ENCODE assay signal across 9 cellular contexts in genomic region chr3:126523745-126524428, GRCh38.
DNase-seq lines count a peak whose midpoint lies in the region; ATAC-seq and TF ChIP-seq lines count a peak whose summit lies in the region.
"Had no signal": no experiment of that assay in that cellular context is flagged by ENCODE, and none has a peak within 500 bp of the region (broad histone marks: within the 10 kb centered on the region; RNA-seq: fewer than 3 reads in every experiment).

Gene CHST13, plus strand, starts transcription at chr3:126524155. Its CDS starts 178 bp downstream, at chr3:126524333.

- H3K27ac ChIP-seq in muscle layer of duodenum (ENCODE audit: low read length) = no peak within 1 kb of the TSS

- no peak for TF ChIP-seq POLR2A in erythroblast (IDR thresholded peaks at IDR 0.05; ENCODE audit: low read length)

- H3K36me3 ChIP-seq in muscle layer of duodenum (ENCODE audit: control insufficient read depth in 1 of 2, insufficient read depth in 2 of 2, low read length in 2 of 2) = no peaks in the 10 kb centered on the region

- DNase-seq in NCI-H2081 (lab: John Stamatoyannopoulos, UW) = peak; percentile 36 to 48
- DNase-seq in NCI-H2081 treated with DMSO at 0.1 percent for 48 hours (lab: John Stamatoyannopoulos, UW) = no peak
- DNase-seq in NOMO-1 treated with DMSO at 0.1 percent for 48 hours (lab: John Stamatoyannopoulos, UW; ENCODE audit: unreplicated experiment) = peak; percentile 72
- peak; percentile 41 to 52 for DNase-seq in erythroblast (lab: John Stamatoyannopoulos, UW)
- no peak for DNase-seq in activated gamma-delta T cell (lab: John Stamatoyannopoulos, UW)
- DNase-seq in HPDE6-E6E7 (ENCODE audit: extremely low spot score) = no peak
- DNase-seq: DND-41 had no signal

- ATAC-seq in HG02678 (IDR thresholded peaks at IDR 0.05; ENCODE audit: unreplicated experiment) = no peak

- H3K4me3 ChIP-seq in muscle layer of duodenum (ENCODE audit: low read depth in 1 of 2, low read length in 2 of 2) = peak within 1 kb of the TSS; percentile 39 to 63

- H3K27me3 ChIP-seq in muscle layer of duodenum (ENCODE audit: low read depth, low read length) = peaks cover 3% of the 10 kb centered on the region

- H3K4me1 ChIP-seq in muscle layer of duodenum (ENCODE audit: control insufficient read depth in 1 of 2, insufficient read depth in 2 of 2, low read length in 2 of 2) = peaks cover 3 to 12% of the 10 kb centered on the region in 2 donors

- no peaks in the 10 kb centered on the region for H3K9me3 ChIP-seq in muscle layer of duodenum (ENCODE audit: control insufficient read depth in 1 of 2, low read length in 2 of 2)

Comparison
In these comparisons a context has a peak if more than half of its experiments do, and no peak if none do; other contexts are left out.
1. DNase-seq: peak in NCI-H2081 (2 of 2), NOMO-1 treated with DMSO at 0.1 percent for 48 hours (single experiment) and erythroblast (2 of 2); none in NCI-H2081 treated with DMSO at 0.1 percent for 48 hours (single experiment), activated gamma-delta T cell (single experiment) and HPDE6-E6E7 (single experiment).